10 cellular contexts compared by ENCODE assay signal in genomic region chr14:65301862-65302539, GRCh38.
DNase-seq lines count a peak whose midpoint lies in the region; ATAC-seq and TF ChIP-seq lines count a peak whose summit lies in the region.
"Had no signal": no experiment of that assay in that cellular context is flagged by ENCODE, and none has a peak within 500 bp of the region (broad histone marks: within the 10 kb centered on the region; RNA-seq: fewer than 3 reads in every experiment).

No MANE protein-coding gene starts in this region.

- no peak overlapping the region for H3K4me2 ChIP-seq in neuronal stem cell (ENCODE audit: insufficient read depth, low read length, poor library complexity, severe bottlenecking)

- TF ChIP-seq CTCF in psoas muscle (IDR thresholded peaks at IDR 0.05): no peak

- intact Hi-C loops in psoas muscle (cut with DNase I): no loop called here

- H3K27me3 ChIP-seq in neuronal stem cell (ENCODE audit: control insufficient read depth in 3 of 3, insufficient read depth in 3 of 3, low read depth in 1 of 3, low read length in 3 of 3) (no peaks in the 10 kb centered on the region), psoas muscle (ENCODE audit: insufficient read depth in 3 of 3, low read length in 2 of 3) (no peaks in the 10 kb centered on the region)
- H3K27me3 ChIP-seq: SJSA1 had no signal

- H3K36me3 ChIP-seq in neuronal stem cell (replicated peaks in 1 of 2; ENCODE audit: control insufficient read depth in 2 of 2, insufficient read depth in 2 of 2, low read length in 2 of 2): no peaks in the 10 kb centered on the region
- H3K36me3 ChIP-seq in psoas muscle (ENCODE audit: insufficient read depth in 1 of 2, low read depth in 1 of 2): no peaks in the 10 kb centered on the region
- H3K36me3 ChIP-seq: SJSA1 had no signal

- H2AFZ ChIP-seq in neuronal stem cell (ENCODE audit: low read length): no peak overlapping the region

- H4K91ac ChIP-seq in neuronal stem cell (ENCODE audit: low read depth, low read length, poor library complexity): no peak overlapping the region

- H2AK5ac ChIP-seq in neuronal stem cell (ENCODE audit: low read depth, low read length): no peak overlapping the region

- ATAC-seq in GM21528 (IDR thresholded peaks at IDR 0.05; ENCODE audit: low FRiP score, unreplicated experiment) (peak; percentile 49), HG03571 (IDR thresholded peaks at IDR 0.05; ENCODE audit: unreplicated experiment) (peak; percentile 47), psoas muscle (no peak)
- peak; percentile 29 for ATAC-seq in effector memory CD8-positive, alpha-beta T cell (replicated peaks)

- H2BK5ac ChIP-seq in neuronal stem cell (ENCODE audit: low read length): no peak overlapping the region

- no peak overlapping the region for H3K4me3 ChIP-seq in neuronal stem cell (ENCODE audit: low read length in 2 of 2)
- H3K4me3 ChIP-seq in psoas muscle: no peak overlapping the region
- H3K4me3 ChIP-seq: SJSA1 had no signal

- no peak overlapping the region for H2BK15ac ChIP-seq in neuronal stem cell (ENCODE audit: low read length)

- in situ Hi-C loops in KBM-7 (cut with MboI; ENCODE audit: low pct_unique_long_range_greater_than_20kb, low sequenced_read_pairs): no loop called here

- H3K79me1 ChIP-seq in neuronal stem cell (ENCODE audit: low read depth, low read length): no peaks in the 10 kb centered on the region

- H3K4me3 Mint-ChIP-seq in effector memory CD8-positive, alpha-beta T cell: no peak overlapping the region
- H3K4me3 Mint-ChIP-seq: dendritic cell treated with granulocyte-macrophage colony-stimulating factor and Interleukin-4, amounts not matched to agents 40 ng/mL and 50 ng/mL, for 4 days had no signal

- no peak overlapping the region for H2BK120ac ChIP-seq in neuronal stem cell (ENCODE audit: low read depth, low read length)

- H3K23ac ChIP-seq in neuronal stem cell (ENCODE audit: low read depth, low read length, poor library complexity): no peak overlapping the region

- no peaks in the 10 kb centered on the region for H3K9me3 Mint-ChIP-seq in effector memory CD8-positive, alpha-beta T cell
- H3K9me3 Mint-ChIP-seq: dendritic cell treated with granulocyte-macrophage colony-stimulating factor and Interleukin-4, amounts not matched to agents 40 ng/mL and 50 ng/mL, for 4 days had no signal

- no peak overlapping the region for H3K18ac ChIP-seq in neuronal stem cell (ENCODE audit: low read length)

- peaks cover 3% of the 10 kb centered on the region for H3K36me3 Mint-ChIP-seq in effector memory CD8-positive, alpha-beta T cell (ENCODE audit: insufficient read depth)

- H3K4me1 ChIP-seq in neuronal stem cell (ENCODE audit: control insufficient read depth in 2 of 2, insufficient read depth in 1 of 2, low read depth in 1 of 2, low read length in 2 of 2) (peaks cover 0 to 18% of the 10 kb centered on the region in 2 donors), psoas muscle (no peaks in the 10 kb centered on the region)
- H3K4me1 ChIP-seq: SJSA1 had no signal

- no peaks in the 10 kb centered on the region for H3K27me3 Mint-ChIP-seq in effector memory CD8-positive, alpha-beta T cell

- peak overlapping the region; percentile 33 to 50 for H3K27ac Mint-ChIP-seq in effector memory CD8-positive, alpha-beta T cell
- H3K27ac Mint-ChIP-seq: dendritic cell treated with granulocyte-macrophage colony-stimulating factor and Interleukin-4, amounts not matched to agents 40 ng/mL and 50 ng/mL, for 4 days had no signal

- H3K27ac ChIP-seq in neuronal stem cell (replicated peaks; ENCODE audit: low read length) (no peak overlapping the region), psoas muscle (no peak overlapping the region)
- H3K27ac ChIP-seq: SJSA1 had no signal

- no peak overlapping the region for H4K8ac ChIP-seq in neuronal stem cell (ENCODE audit: low read depth, low read length)

- H3K9me3 ChIP-seq in neuronal stem cell (replicated peaks in 1 of 2; ENCODE audit: control insufficient read depth in 2 of 2, insufficient read depth in 1 of 2, low read depth in 1 of 2, low read length in 2 of 2): no peaks in the 10 kb centered on the region
- no peaks in the 10 kb centered on the region for H3K9me3 ChIP-seq in psoas muscle
- H3K9me3 ChIP-seq: SJSA1 had no signal

- no peak overlapping the region for H3K9ac ChIP-seq in neuronal stem cell (ENCODE audit: low read depth, low read length, poor library complexity)

- no peak overlapping the region for H2BK12ac ChIP-seq in neuronal stem cell (ENCODE audit: low read length)

- TF ChIP-seq POLR2A in GM15510 (IDR thresholded peaks at IDR 0.05; ENCODE audit: borderline replicate concordance, extremely low read depth, insufficient read length): peak; percentile 70

- no CpG with 5 or more reads among the region's 7 CpGs for whole genome bisulfite sequencing in neuronal stem cell (ENCODE audit: extremely low coverage in 2 of 2, insufficient read length in 2 of 2, insufficient replicate concordance in 1 of 2), 2 donors
- 82 to 89% (median 87%) methylated on average over 7 of the region's 7 CpGs for WGBS in psoas muscle, 3 donors

- no peak overlapping the region for H3K14ac ChIP-seq in neuronal stem cell (ENCODE audit: low read length)

- peaks cover 5 to 8% of the 10 kb centered on the region in 2 donors for H3K4me1 Mint-ChIP-seq in effector memory CD8-positive, alpha-beta T cell (ENCODE audit: low read depth in 2 of 2)

- H3K4ac ChIP-seq in neuronal stem cell (ENCODE audit: low read length): no peak overlapping the region

- DNase-seq in effector memory CD8-positive, alpha-beta T cell: no peak
- no peak for DNase-seq in cortex of kidney (lab: John Stamatoyannopoulos, UW)
- no peak for DNase-seq in neuronal stem cell (ENCODE audit: low spot score)
- no peak for DNase-seq in psoas muscle
- no peak for DNase-seq in KBM-7

Comparison
In these comparisons a context has a peak if more than half of its experiments do, and no peak if none do; other contexts are left out.
1. ATAC-seq: peak in GM21528 (single experiment), HG03571 (single experiment) and effector memory CD8-positive, alpha-beta T cell (single experiment); none in psoas muscle (0 of 4).